ENCODE assay signal across 8 cellular contexts in the genomic region with DNA sequence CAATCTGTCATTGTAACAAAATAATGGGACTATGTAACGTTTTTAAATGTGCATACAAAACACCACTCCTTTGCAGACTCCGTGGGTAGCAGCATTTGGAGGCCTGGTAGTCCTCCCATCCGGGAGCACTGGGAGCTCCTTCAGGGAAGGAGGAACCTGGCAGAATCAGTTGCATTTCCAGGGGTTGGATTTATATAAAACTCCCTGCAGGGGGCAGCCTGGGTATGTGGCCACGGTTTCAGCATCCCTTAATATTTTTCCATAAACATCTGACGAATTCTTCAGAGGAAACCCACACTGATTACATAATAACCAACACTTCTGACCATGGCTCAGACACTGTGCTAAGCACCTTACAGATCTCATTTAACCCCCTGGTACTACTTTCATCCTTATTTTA. TPM values are rescaled to one million over a fixed set of nuclear protein-coding genes. Genes with fewer than 3 reads are reported as not detected.
DNase-seq lines count a peak whose midpoint lies in the region; ATAC-seq and TF ChIP-seq lines count a peak whose summit lies in the region.

No MANE protein-coding gene starts in this region.

- WGBS in thyroid gland, 2 donors = 33 to 39% methylated on average over 5 of the region's 5 CpGs

- peak; percentile 44 for ATAC-seq in Right ventricle myocardium inferior
- ATAC-seq in left ventricle myocardium superior = peak; percentile 54
- ATAC-seq in effector memory CD8-positive, alpha-beta T cell (replicated peaks) = no peak
- ATAC-seq in GM18519 (IDR thresholded peaks at IDR 0.05; ENCODE audit: low FRiP score, unreplicated experiment) = no peak
- no peak for ATAC-seq in HG03378 (IDR thresholded peaks at IDR 0.05; ENCODE audit: unreplicated experiment)

- no peaks in the 10 kb centered on the region for H3K36me3 Mint-ChIP-seq in effector memory CD8-positive, alpha-beta T cell (ENCODE audit: insufficient read depth)

- intact Hi-C loops in Right ventricle myocardium inferior (cut with DNase I) = loop anchor here (1.0 to 10.0 kb wide), 4 partner anchors 106 to 299 kb away; no protein-coding TSS in a partner anchor
- intact Hi-C loops in cardiac septum (cut with DNase I) = loop anchor here (5.0 kb wide), 2 partner anchors 92 to 107 kb away; partner anchors contain the start of gene PCYOX1L
- intact Hi-C loops in left ventricle myocardium superior (cut with micrococcal nuclease) = loop anchor here (10.0 kb wide), 2 partner anchors 49 to 99 kb away; no protein-coding TSS in a partner anchor
- intact Hi-C loops in thyroid gland (cut with DNase I) = no loop called here

- H3K9me3 Mint-ChIP-seq in effector memory CD8-positive, alpha-beta T cell = peaks cover 2 to 8% of the 10 kb centered on the region in 2 donors

- no peaks in the 10 kb centered on the region for H3K4me1 ChIP-seq in thyroid gland

- H3K27me3 Mint-ChIP-seq in effector memory CD8-positive, alpha-beta T cell = peaks cover 21 to 54% of the 10 kb centered on the region in 2 donors

- H3K4me1 Mint-ChIP-seq in effector memory CD8-positive, alpha-beta T cell (ENCODE audit: low read depth in 2 of 2) = peaks cover 5 to 7% of the 10 kb centered on the region in 2 donors

- no peaks in the 10 kb centered on the region for H3K36me3 ChIP-seq in thyroid gland

- no peak overlapping the region for H3K4me3 Mint-ChIP-seq in effector memory CD8-positive, alpha-beta T cell

- DNase-seq in Right ventricle myocardium inferior (ENCODE audit: missing footprints) (no peak), cardiac septum (ENCODE audit: low spot score) (no peak), UCSD-AML1 (lab: John Stamatoyannopoulos, UW; ENCODE audit: unreplicated experiment) (peak; percentile 43), left ventricle myocardium superior (no peak), thyroid gland (no peak)
- no peak for DNase-seq in effector memory CD8-positive, alpha-beta T cell

- no peak overlapping the region for H3K27ac Mint-ChIP-seq in effector memory CD8-positive, alpha-beta T cell

- no peak overlapping the region for H3K27ac ChIP-seq in thyroid gland

- no peak overlapping the region for H3K4me3 ChIP-seq in thyroid gland (replicated peaks in 1 of 3)

- no peaks in the 10 kb centered on the region for H3K27me3 ChIP-seq in thyroid gland

- peak in 2 of 6 experiments; percentile 9 to 21 for TF ChIP-seq CTCF in thyroid gland (IDR thresholded peaks at IDR 0.05)

- H3K9me3 ChIP-seq in thyroid gland = no peaks in the 10 kb centered on the region

- TF ChIP-seq POLR2A in thyroid gland (IDR thresholded peaks at IDR 0.05) = no peak

RNA-seq across cellular contexts. Expression of gene AFAP1L1, which starts 6.1 kb away (rescaled TPM):
- total RNA-seq in Right ventricle myocardium inferior (46.9 TPM), cardiac septum (55.2 TPM), left ventricle myocardium superior (48.9 TPM), thyroid gland (10 to 100 TPM; 15.9 to 43.1 (median 26.8) TPM)

Comparison
In these comparisons a context has a peak if more than half of its experiments do, and no peak if none do; other contexts are left out.
1. ATAC-seq: peak in Right ventricle myocardium inferior (single experiment) and left ventricle myocardium superior (single experiment); none in effector memory CD8-positive, alpha-beta T cell (single experiment), GM18519 (single experiment) and HG03378 (single experiment).